24 cellular contexts compared by ENCODE assay signal in the genomic region with DNA sequence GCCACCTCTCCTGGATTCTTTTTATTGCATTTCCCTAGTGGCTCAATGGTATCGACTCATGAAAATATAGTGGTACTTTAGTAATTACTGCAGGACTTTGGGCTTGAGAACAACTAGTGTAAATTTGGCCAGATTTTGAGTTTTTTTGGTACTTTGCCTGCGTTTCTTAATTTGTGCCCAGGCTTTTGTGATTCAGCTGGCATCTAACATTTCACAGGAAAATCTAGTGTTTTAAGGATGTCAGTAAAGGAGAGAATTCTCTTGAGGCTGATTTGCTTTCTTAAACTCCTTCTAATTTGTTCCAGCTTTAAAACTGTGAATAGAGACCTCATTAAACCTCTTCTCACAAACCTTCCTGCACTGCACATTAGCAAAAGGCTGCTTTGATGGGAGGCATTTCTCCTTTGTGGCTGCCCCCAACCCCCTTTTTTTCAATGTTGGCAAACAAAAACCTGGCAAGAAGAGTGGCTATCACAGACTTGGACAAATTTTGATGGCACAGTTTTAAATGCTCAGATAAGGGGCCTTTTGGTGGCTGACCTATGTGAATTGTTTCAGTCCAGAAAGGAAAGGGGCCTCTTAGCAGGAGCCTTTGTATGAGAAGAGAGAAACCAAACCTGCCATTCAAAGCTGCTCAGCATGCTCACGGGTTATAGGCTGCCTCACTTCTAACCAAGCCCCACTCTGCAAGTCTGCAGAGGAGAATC.
DNase-seq lines count a peak whose midpoint lies in the region; ATAC-seq and TF ChIP-seq lines count a peak whose summit lies in the region.
"Had no signal": no experiment of that assay in that cellular context is flagged by ENCODE, and none has a peak within 500 bp of the region (broad histone marks: within the 10 kb centered on the region; RNA-seq: fewer than 3 reads in every experiment).

No MANE protein-coding gene starts in this region.

- ATAC-seq in GM23338 = peak; percentile 75
- ATAC-seq: activated CD8-positive, alpha-beta T cell treated with anti-CD3 and anti-CD28 coated beads, Interleukin-2, amount 10 ng/mL, durations not matched to agents 7 days and 5 days; heart left ventricle; right cardiac atrium; stimulated activated naive B cell treated with anti-CD40 and anti-IgM and Interleukin-4, amounts not matched to agents 10 μg/mL and 1 μg/mL and 100 μg/mL, for 72 hours had no signal

- H2AFZ ChIP-seq in GM23338 = no peak overlapping the region

- H3K4me3 Mint-ChIP-seq in GM23338 = no peak overlapping the region
- peak overlapping the region in 4 of 5 experiments; percentile 14 to 49 (median 20) for H3K4me3 Mint-ChIP-seq in brain
- H3K4me3 Mint-ChIP-seq: activated CD8-positive, alpha-beta T cell treated with anti-CD3 and anti-CD28 coated beads, Interleukin-2, amount 10 ng/mL, durations not matched to agents 7 days and 5 days; HFFc6; IgD-negative memory B cell; stimulated activated naive B cell treated with anti-CD40 and anti-IgM and Interleukin-4, amounts not matched to agents 10 μg/mL and 1 μg/mL and 100 μg/mL, for 72 hours had no signal

- H3K9me2 ChIP-seq in GM23338 (ENCODE audit: insufficient read depth) = no peaks in the 10 kb centered on the region

- H4K20me1 ChIP-seq in GM23338 (replicated peaks; ENCODE audit: insufficient read depth) = peaks cover 5% of the 10 kb centered on the region; the same call in 1 of the 2 replicates

- H3K4me1 Mint-ChIP-seq in GM23338 (peaks cover 24% of the 10 kb centered on the region), brain (peaks cover 47% of the 10 kb centered on the region)

- TF ChIP-seq CTCF in GM23338 (conservative IDR thresholded peaks at IDR 0.05; ENCODE audit: low read depth in 2 of 2) = no peak
- TF ChIP-seq CTCF in brain (conservative IDR thresholded peaks at IDR 0.05) = no peak

- H3K36me3 Mint-ChIP-seq in GM23338 (ENCODE audit: low read depth) (peaks cover 37% of the 10 kb centered on the region), brain (peaks cover 38% of the 10 kb centered on the region)
- H3K36me3 Mint-ChIP-seq: IgD-negative memory B cell; stimulated activated naive B cell treated with anti-CD40 and anti-IgM and Interleukin-4, amounts not matched to agents 10 μg/mL and 1 μg/mL and 100 μg/mL, for 72 hours had no signal

- H3K36me3 ChIP-seq in GM23338 (ENCODE audit: insufficient read depth) = 0 out of 2 replicates have a peak, but pooled peaks cover 5% of the 10 kb centered on the region

- H3K4me1 ChIP-seq in GM23338 (ENCODE audit: insufficient read depth) = no peaks in the 10 kb centered on the region
- H3K4me1 ChIP-seq: SJCRH30 had no signal

- H3K79me2 ChIP-seq in GM23338 (replicated peaks; ENCODE audit: insufficient read depth) = peaks cover 5% of the 10 kb centered on the region; the same call in 1 of the 2 replicates

- H3K27me3 ChIP-seq in GM23338 (ENCODE audit: insufficient read depth) = no peaks in the 10 kb centered on the region
- H3K27me3 ChIP-seq: dorsolateral prefrontal cortex, heart left ventricle, SJCRH30 had no signal

- H3K4me3 ChIP-seq in GM23338 = no peak overlapping the region
- H3K4me3 ChIP-seq: dorsolateral prefrontal cortex, heart left ventricle, SJCRH30 had no signal

- DNase-seq in Ammon's horn (ENCODE audit: low spot score) (peak; percentile 35), GM23338 (ENCODE audit: low spot score) (no peak), middle frontal gyrus (ENCODE audit: extremely low spot score, low spot score) (peak; percentile 34), HPDE6-E6E7 (ENCODE audit: extremely low spot score) (no peak), NCI-H1930 (lab: John Stamatoyannopoulos, UW) (no peak)
- no peak for DNase-seq in NK-92 treated with Interleukin-12 subunit alpha and Interleukin-12 subunit beta, amount 100 ng/mL, for 24 hours (lab: John Stamatoyannopoulos, UW)
- DNase-seq: activated CD4-positive, alpha-beta T cell treated with anti-CD3 and anti-CD28 coated beads for 1 hour; activated CD8-positive, alpha-beta T cell treated with anti-CD3 and anti-CD28 coated beads, Interleukin-2, amount 10 ng/mL, durations not matched to agents 7 days and 5 days; aorta; cerebellar nuclear complex; dorsolateral prefrontal cortex; heart left ventricle; HFFc6; mammary epithelial cell; NCI-H1105 treated with DMSO at 0.1 percent for 48 hours; NCI-H510A; right cardiac atrium; SJCRH30; stimulated activated CD4-positive, alpha-beta T cell treated with anti-CD3 and anti-CD28 coated beads, Interleukin-4, amount 100 ng/mL, for 1 hour; stimulated activated naive B cell treated with anti-CD40 and anti-IgM and Interleukin-4, amounts not matched to agents 10 μg/mL and 1 μg/mL and 100 μg/mL, for 72 hours had no signal

- H3K4me2 ChIP-seq in GM23338 = no peak overlapping the region

- H3K9me3 Mint-ChIP-seq in GM23338 (no peaks in the 10 kb centered on the region), brain (no peaks in the 10 kb centered on the region)
- H3K9me3 Mint-ChIP-seq: HFFc6; IgD-negative memory B cell; stimulated activated naive B cell treated with anti-CD40 and anti-IgM and Interleukin-4, amounts not matched to agents 10 μg/mL and 1 μg/mL and 100 μg/mL, for 72 hours had no signal

- no peaks in the 10 kb centered on the region for H3F3A ChIP-seq in GM23338 (replicated peaks; ENCODE audit: low read depth)

- H3K27ac ChIP-seq in GM23338 (ENCODE audit: low read depth) = no peak overlapping the region
- H3K27ac ChIP-seq: C4-2B, epithelial cell of prostate, heart left ventricle, SJCRH30 had no signal

- H3K27ac Mint-ChIP-seq in GM23338 (0 out of 2 replicates have a peak overlapping the region, but pooled peaks have one; percentile 71), brain (peak overlapping the region in 4 of 5 experiments; percentile 8 to 81 (median 50))
- H3K27ac Mint-ChIP-seq: activated CD8-positive, alpha-beta T cell treated with anti-CD3 and anti-CD28 coated beads, Interleukin-2, amount 10 ng/mL, durations not matched to agents 7 days and 5 days; HFFc6; IgD-negative memory B cell; stimulated activated naive B cell treated with anti-CD40 and anti-IgM and Interleukin-4, amounts not matched to agents 10 μg/mL and 1 μg/mL and 100 μg/mL, for 72 hours had no signal

- H3K27me3 Mint-ChIP-seq in GM23338 (ENCODE audit: insufficient read depth, low read depth, poor library complexity) = peaks cover 7% of the 10 kb centered on the region
- no peaks in the 10 kb centered on the region for H3K27me3 Mint-ChIP-seq in brain

TF ChIP-seq in GM23338, 12 proteins besides CTCF, POLR2A, EP300 and RAD21 (continues in another document):
- TF ChIP-seq, protein P1, sequence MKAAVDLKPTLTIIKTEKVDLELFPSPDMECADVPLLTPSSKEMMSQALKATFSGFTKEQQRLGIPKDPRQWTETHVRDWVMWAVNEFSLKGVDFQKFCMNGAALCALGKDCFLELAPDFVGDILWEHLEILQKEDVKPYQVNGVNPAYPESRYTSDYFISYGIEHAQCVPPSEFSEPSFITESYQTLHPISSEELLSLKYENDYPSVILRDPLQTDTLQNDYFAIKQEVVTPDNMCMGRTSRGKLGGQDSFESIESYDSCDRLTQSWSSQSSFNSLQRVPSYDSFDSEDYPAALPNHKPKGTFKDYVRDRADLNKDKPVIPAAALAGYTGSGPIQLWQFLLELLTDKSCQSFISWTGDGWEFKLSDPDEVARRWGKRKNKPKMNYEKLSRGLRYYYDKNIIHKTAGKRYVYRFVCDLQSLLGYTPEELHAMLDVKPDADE (IDR thresholded peaks at IDR 0.05) = no peak
- no peak for TF ChIP-seq EZH2phosphoT487 (IDR thresholded peaks at IDR 0.05; ENCODE audit: unreplicated experiment)
- TF ChIP-seq NANOG (IDR thresholded peaks at IDR 0.05; ENCODE audit: borderline replicate concordance) = no peak
- TF ChIP-seq STAT1 (IDR thresholded peaks at IDR 0.05; ENCODE audit: unreplicated experiment) = no peak
- no peak for TF ChIP-seq ZNF331 (CRISPR knock-in tag; IDR thresholded peaks at IDR 0.05; ENCODE audit: low read depth)
- TF ChIP-seq ZNF114 (CRISPR knock-in tag; IDR thresholded peaks at IDR 0.05) = no peak
- no peak for TF ChIP-seq EZH2 (IDR thresholded peaks at IDR 0.05; ENCODE audit: low read depth, unreplicated experiment)

Comparison
In these comparisons a context has a peak if more than half of its experiments do, and no peak if none do; other contexts are left out.
1. DNase-seq: peak in Ammon's horn (single experiment) and middle frontal gyrus (single experiment); none in GM23338 (single experiment), HPDE6-E6E7 (single experiment), NCI-H1930 (0 of 2) and NK-92 treated with Interleukin-12 subunit alpha and Interleukin-12 subunit beta, amount 100 ng/mL, for 24 hours (single experiment).